Comparison of ENCODE assay signal across 31 cellular contexts in genomic region chr12:108935165-108935564, GRCh38. TPM values are rescaled to one million over a fixed set of nuclear protein-coding genes. Genes with fewer than 3 reads are reported as not detected.
"Had no signal": no experiment of that assay in that cellular context is flagged by ENCODE, and none has a peak within 500 bp of the region (broad histone marks: within the 10 kb centered on the region; RNA-seq: fewer than 3 reads in every experiment).

No MANE protein-coding gene starts in this region.

- H3K27me3 ChIP-seq: ascending aorta, body of pancreas, Peyer's patch had no signal

- H3K4me2 ChIP-seq: SK-N-SH had no signal

- ATAC-seq: activated CD8-positive, alpha-beta T cell treated with anti-CD3 and anti-CD28 coated beads for 36 hours; activated naive CD8-positive, alpha-beta T cell treated with anti-CD3 and anti-CD28 coated beads, Interleukin-2, amount 50 U/mL, for 24 hours; body of pancreas had no signal

- H3K4me1 ChIP-seq: ascending aorta, SJCRH30 had no signal

- H3K27ac ChIP-seq: ascending aorta, body of pancreas, Peyer's patch, RWPE1, SJCRH30, VCaP had no signal

- DNase-seq: activated CD4-positive, alpha-beta T cell treated with anti-CD3 and anti-CD28 coated beads for 4 hours; activated CD4-positive, CD25-positive, alpha-beta regulatory T cell; activated CD8-positive, alpha-beta memory T cell treated with anti-CD3 and anti-CD28 coated beads, Interleukin-2, amount 50 U/mL, for 48 hours; activated CD8-positive, alpha-beta T cell treated with anti-CD3 and anti-CD28 coated beads for 36 hours; activated effector memory CD4-positive, alpha-beta T cell treated with anti-CD3 and anti-CD28 coated beads, Interleukin-2, amount 50 U/mL, for 16 hours; activated naive CD4-positive, alpha-beta T cell treated with Interleukin-2 at 50 U/mL for 16 hours; activated naive CD8-positive, alpha-beta T cell treated with anti-CD3 and anti-CD28 coated beads, Interleukin-2, amount 50 U/mL, for 24 hours; activated T-cell treated with anti-CD3 and anti-CD28 coated beads, Interleukin-2, amount 50 U/mL, for 1 hour; amniotic stem cell; body of pancreas; central memory CD4-positive, alpha-beta T cell; NCI-H1048; NCI-H1694; NCI-H2029; NCI-H2107; NCI-H2171 treated with DMSO at 0.1 percent for 48 hours; NCI-H526 treated with DMSO at 0.1 percent for 48 hours; Peyer's patch; Right ventricle myocardium superior; SJCRH30; SK-N-SH had no signal

- H3K4me3 ChIP-seq: ascending aorta, body of pancreas, Peyer's patch, SJCRH30 had no signal

- H3K9me2 ChIP-seq: SK-N-SH had no signal

- H3K9me3 ChIP-seq: ascending aorta, body of pancreas, Peyer's patch, SJCRH30, SK-N-SH had no signal

- FAIRE-seq: bronchial epithelial cell had no signal

- H3K36me3 ChIP-seq: ascending aorta, Peyer's patch, SJCRH30 had no signal

- H3K9ac ChIP-seq: SK-N-SH had no signal

RNA-seq across cellular contexts. Expression of gene DAO, which starts 55.3 kb away (rescaled TPM):
- total RNA-seq: activated CD8-positive, alpha-beta T cell treated with anti-CD3 and anti-CD28 coated beads for 36 hours; activated naive CD4-positive, alpha-beta T cell treated with anti-CD3 and anti-CD28 coated beads, Interleukin-2, amount 50 U/mL, for 72 hours; ascending aorta; body of pancreas; bronchial epithelial cell; chondrocyte; LHCN-M2; M059J; NCI-H460; Right ventricle myocardium superior; SJCRH30; T-helper 2 cell treated with Interferon-gamma antibody and Interleukin-4, amounts not matched to agents 100 ng/mL and 5 ng/mL, for 36 hours had no signal
- polyA plus RNA-seq: SK-N-SH had no signal
